In genomic region chr22:47114813-47115517, GRCh38 we compare ENCODE assay signal across 28 cellular contexts.
"Had no signal": no experiment of that assay in that cellular context is flagged by ENCODE, and none has a peak within 500 bp of the region (broad histone marks: within the 10 kb centered on the region; RNA-seq: fewer than 3 reads in every experiment).

No MANE protein-coding gene starts in this region.

- H3K9me3 Mint-ChIP-seq: activated naive CD4-positive, alpha-beta T cell treated with anti-CD3 and anti-CD28 coated beads, Interleukin-2, amount 50 U/mL, for 72 hours; activated T-helper 1 cell treated with anti-CD3 and anti-CD28 coated beads, Interleukin-12 subunit alpha, Interleukin-12 subunit beta, Interleukin-2, Interleukin-4 antibody, amounts not matched to agents 30 ng/mL and 10 ng/mL and 1 ng/mL, durations not matched to agents 14 hours and 24 hours and 36 hours; endodermal cell; stimulated activated memory B cell treated with anti-CD40 and anti-IgM and Interleukin-4, amounts not matched to agents 10 μg/mL and 1 μg/mL and 100 μg/mL, for 72 hours; T-cell; T-helper 2 cell treated with Interferon-gamma antibody and Interleukin-4, amounts not matched to agents 5 μg/mL and 100 μg/mL, for 36 hours had no signal

- H3K27me3 Mint-ChIP-seq: naive thymus-derived CD4-positive, alpha-beta T cell; stimulated activated memory B cell treated with anti-CD40 and anti-IgM and Interleukin-4, amounts not matched to agents 10 μg/mL and 1 μg/mL and 100 μg/mL, for 72 hours; T-cell had no signal

- H3K27ac Mint-ChIP-seq: activated CD8-positive, alpha-beta T cell treated with anti-CD3 and anti-CD28 coated beads, Interleukin-2, amount 10 ng/mL, durations not matched to agents 7 days and 5 days; activated naive CD4-positive, alpha-beta T cell treated with anti-CD3 and anti-CD28 coated beads, Interleukin-2, amount 50 U/mL, for 72 hours; activated T-helper 1 cell treated with anti-CD3 and anti-CD28 coated beads, Interleukin-12 subunit alpha, Interleukin-12 subunit beta, Interleukin-2, Interleukin-4 antibody, amounts not matched to agents 30 ng/mL and 10 ng/mL and 1 ng/mL, durations not matched to agents 14 hours and 24 hours and 36 hours; endodermal cell; stimulated activated memory B cell treated with anti-CD40 and anti-IgM and Interleukin-4, amounts not matched to agents 10 μg/mL and 1 μg/mL and 100 μg/mL, for 72 hours; T-cell had no signal

- H3K36me3 ChIP-seq: brain microvascular endothelial cell, colonic mucosa, pancreas, uterus, WERI-Rb-1 had no signal

- H3K9me3 ChIP-seq: ascending aorta, colonic mucosa, heart right ventricle, lower lobe of right lung, pancreas, psoas muscle, stomach, suprapubic skin, tibial nerve, uterus had no signal

- H3K36me3 Mint-ChIP-seq: activated naive CD4-positive, alpha-beta T cell treated with anti-CD3 and anti-CD28 coated beads, Interleukin-2, amount 50 U/mL, for 72 hours had no signal

- ATAC-seq: activated CD8-positive, alpha-beta T cell treated with anti-CD3 and anti-CD28 coated beads, Interleukin-2, amount 10 ng/mL, durations not matched to agents 7 days and 5 days; activated naive CD4-positive, alpha-beta T cell treated with anti-CD3 and anti-CD28 coated beads, Interleukin-2, amount 50 U/mL, for 72 hours; lower lobe of right lung; naive thymus-derived CD4-positive, alpha-beta T cell; pancreas; psoas muscle; right cardiac atrium; stimulated activated memory B cell treated with anti-CD40 and anti-IgM and Interleukin-4, amounts not matched to agents 10 μg/mL and 1 μg/mL and 100 μg/mL, for 72 hours; T-cell had no signal

- H3K4me1 Mint-ChIP-seq: stimulated activated memory B cell treated with anti-CD40 and anti-IgM and Interleukin-4, amounts not matched to agents 10 μg/mL and 1 μg/mL and 100 μg/mL, for 72 hours; T-cell had no signal

- H3K27me3 ChIP-seq: ascending aorta, brain microvascular endothelial cell, colonic mucosa, heart right ventricle, pancreas, stomach, suprapubic skin, tibial nerve, uterus had no signal

- H3K4me1 ChIP-seq: ascending aorta, colonic mucosa, heart right ventricle, lower lobe of right lung, psoas muscle, stomach, tibial nerve, uterus had no signal

- H3K27ac ChIP-seq: ascending aorta, brain microvascular endothelial cell, colonic mucosa, heart right ventricle, lower lobe of right lung, psoas muscle, skin epidermis, stomach, suprapubic skin, tibial nerve, uterus, WERI-Rb-1 had no signal

- DNase-seq: activated CD4-positive, alpha-beta T cell treated with anti-CD3 and anti-CD28 coated beads for 1 hour; activated CD4-positive, alpha-beta T cell treated with anti-CD3 and anti-CD28 coated beads, Interleukin-2, amount 50 U/mL, for 1 hour; activated CD8-positive, alpha-beta T cell treated with anti-CD3 and anti-CD28 coated beads, Interleukin-2, amount 10 ng/mL, durations not matched to agents 7 days and 5 days; brain microvascular endothelial cell; central memory CD4-positive, alpha-beta T cell; colonic mucosa; endodermal cell; heart right ventricle; lower lobe of right lung; naive thymus-derived CD4-positive, alpha-beta T cell; pancreas; psoas muscle; stimulated activated CD4-positive, alpha-beta T cell treated with anti-CD3 and anti-CD28 coated beads, Interleukin-2, amount 100 ng/mL, for 24 hours; stomach; T-cell; uterus; WERI-Rb-1 had no signal

- H3K4me3 ChIP-seq: ascending aorta, colonic mucosa, heart right ventricle, lower lobe of right lung, pancreas, psoas muscle, skin epidermis, stomach, suprapubic skin, tibial nerve, uterus had no signal

- FAIRE-seq: keratinocyte, pancreas, TTC549 had no signal

- H3K4me3 Mint-ChIP-seq: activated CD8-positive, alpha-beta T cell treated with anti-CD3 and anti-CD28 coated beads, Interleukin-2, amount 10 ng/mL, durations not matched to agents 7 days and 5 days; activated T-helper 1 cell treated with anti-CD3 and anti-CD28 coated beads, Interleukin-12 subunit alpha, Interleukin-12 subunit beta, Interleukin-2, Interleukin-4 antibody, amounts not matched to agents 30 ng/mL and 10 ng/mL and 1 ng/mL, durations not matched to agents 14 hours and 24 hours and 36 hours; endodermal cell; naive thymus-derived CD4-positive, alpha-beta T cell; stimulated activated memory B cell treated with anti-CD40 and anti-IgM and Interleukin-4, amounts not matched to agents 10 μg/mL and 1 μg/mL and 100 μg/mL, for 72 hours; T-cell; T-helper 2 cell treated with Interferon-gamma antibody and Interleukin-4, amounts not matched to agents 5 μg/mL and 100 μg/mL, for 36 hours had no signal
